In the genomic region with DNA sequence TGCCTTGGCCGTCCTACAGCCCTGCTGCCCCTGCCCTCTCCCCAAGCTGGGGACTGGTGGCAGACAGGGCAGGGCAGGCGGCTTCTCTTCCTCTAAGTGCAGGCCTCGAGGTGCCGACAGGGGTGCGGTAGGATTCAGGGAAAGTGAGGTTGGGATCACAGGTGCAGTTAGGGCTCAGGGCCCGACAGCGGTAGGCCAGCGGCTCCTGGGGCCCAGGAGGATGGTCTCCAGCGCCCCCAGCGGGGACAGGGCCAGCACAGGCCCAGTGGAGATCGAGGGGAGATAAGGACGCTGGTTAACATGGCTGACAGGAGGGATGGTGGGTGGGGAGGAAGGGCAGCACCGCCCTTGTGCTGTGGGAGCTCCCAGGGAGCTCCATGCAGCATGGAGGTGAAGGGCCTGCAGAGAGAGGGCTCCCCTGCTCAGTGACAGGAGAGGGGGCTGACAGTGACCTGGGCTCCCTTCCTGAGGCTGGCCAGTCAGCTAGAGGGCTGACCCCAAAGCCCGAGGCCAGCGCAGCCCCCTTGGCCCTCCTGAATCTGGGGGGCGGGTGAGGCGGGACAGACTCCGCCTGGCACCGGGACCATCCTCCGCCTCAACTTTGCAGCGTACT, we compare ENCODE assay signal across 8 cellular contexts. TPM values are rescaled to one million over a fixed set of nuclear protein-coding genes. Genes with fewer than 3 reads are reported as not detected.
A peak's percentile ranks its signal among the peaks of the same experiment; 100 is the strongest.
DNase-seq lines count a peak whose midpoint lies in the region; ATAC-seq, FAIRE-seq and TF ChIP-seq lines count a peak whose summit lies in the region.

No MANE protein-coding gene starts in this region.

- H2AFZ ChIP-seq in MM.1S (ENCODE audit: low read length): no peak overlapping the region

- H3K4me3 ChIP-seq in DOHH2 (ENCODE audit: low read length): no peak overlapping the region
- H3K4me3 ChIP-seq in MM.1S (ENCODE audit: low read length): no peak overlapping the region

- no peaks in the 10 kb centered on the region for H3K36me3 ChIP-seq in DOHH2 (ENCODE audit: control insufficient read depth, low read length)
- no peaks in the 10 kb centered on the region for H3K36me3 ChIP-seq in MM.1S (replicated peaks; ENCODE audit: insufficient read depth, low read length)

- no peak for FAIRE-seq in H54 (lab: Jason Lieb, UNC)

- H3K9me3 Mint-ChIP-seq in stimulated activated effector memory CD8-positive, alpha-beta T cell treated with anti-CD3 and anti-CD28 coated beads, Interleukin-12 subunit alpha, Interleukin-12 subunit beta, amount 100 ng/mL, for 72 hours: no peaks in the 10 kb centered on the region

- no peaks in the 10 kb centered on the region for H3F3A ChIP-seq in DOHH2 (ENCODE audit: control insufficient read depth, insufficient read depth)
- H3F3A ChIP-seq in MM.1S (ENCODE audit: insufficient read depth, low read length): peaks cover 8% of the 10 kb centered on the region; the same call in 1 of the 2 replicates

- peaks cover 58% of the 10 kb centered on the region for H3K4me1 Mint-ChIP-seq in stimulated activated effector memory CD8-positive, alpha-beta T cell treated with anti-CD3 and anti-CD28 coated beads, Interleukin-12 subunit alpha, Interleukin-12 subunit beta, amount 100 ng/mL, for 72 hours

- DNase-seq in MM.1S: no peak
- DNase-seq in activated CD4-positive, alpha-beta T cell treated with anti-CD3 and anti-CD28 coated beads, Interleukin-2, amount 50 U/mL, for 48 hours: peak; percentile 54 to 58
- peak; percentile 61 for DNase-seq in left ventricle myocardium superior
- DNase-seq in stimulated activated effector memory CD8-positive, alpha-beta T cell treated with anti-CD3 and anti-CD28 coated beads, Interleukin-12 subunit alpha, Interleukin-12 subunit beta, amount 100 ng/mL, for 72 hours (ENCODE audit: low spot score in 2 of 2): peak in 1 of 2 donors; percentile 61
- DNase-seq in H54 (ENCODE audit: insufficient read length, low spot score): no peak
- DNase-seq in NCI-H187 treated with DMSO at 0.1 percent for 48 hours (lab: John Stamatoyannopoulos, UW): no peak

- H3K36me3 Mint-ChIP-seq in stimulated activated effector memory CD8-positive, alpha-beta T cell treated with anti-CD3 and anti-CD28 coated beads, Interleukin-12 subunit alpha, Interleukin-12 subunit beta, amount 100 ng/mL, for 72 hours: peaks cover 50% of the 10 kb centered on the region

- H3K27me3 ChIP-seq in DOHH2 (ENCODE audit: control insufficient read depth, low read length) (peaks cover 40% of the 10 kb centered on the region), MM.1S (replicated peaks; ENCODE audit: insufficient read depth, low read length) (peaks cover 10% of the 10 kb centered on the region; the same call in 1 of the 2 replicates)

- H3K9me2 ChIP-seq in DOHH2 (replicated peaks; ENCODE audit: control insufficient read depth, low read length) (no peaks in the 10 kb centered on the region), MM.1S (replicated peaks; ENCODE audit: insufficient read depth, low read length) (no peaks in the 10 kb centered on the region)

- peak overlapping the region; percentile 81 for H3K4me3 Mint-ChIP-seq in stimulated activated effector memory CD8-positive, alpha-beta T cell treated with anti-CD3 and anti-CD28 coated beads, Interleukin-12 subunit alpha, Interleukin-12 subunit beta, amount 100 ng/mL, for 72 hours

- H3K27ac Mint-ChIP-seq in stimulated activated effector memory CD8-positive, alpha-beta T cell treated with anti-CD3 and anti-CD28 coated beads, Interleukin-12 subunit alpha, Interleukin-12 subunit beta, amount 100 ng/mL, for 72 hours: peak overlapping the region; percentile 100

- H3K27ac ChIP-seq in DOHH2 (ENCODE audit: low read depth, low read length): no peak overlapping the region
- no peak overlapping the region for H3K27ac ChIP-seq in MM.1S (ENCODE audit: low read length)

- intact Hi-C loops in left ventricle myocardium superior (cut with micrococcal nuclease): no loop called here

- H4K20me1 ChIP-seq in DOHH2 (ENCODE audit: control insufficient read depth, insufficient read depth, low read depth, low read length) (no peaks in the 10 kb centered on the region), MM.1S (ENCODE audit: insufficient read depth, low read length) (no peaks in the 10 kb centered on the region)

- no peak for TF ChIP-seq POLR2A in H54 (IDR thresholded peaks at IDR 0.05; ENCODE audit: low read depth, low read length)

- H3K4me1 ChIP-seq in DOHH2 (ENCODE audit: control insufficient read depth, low read length) (peaks cover 54% of the 10 kb centered on the region), MM.1S (ENCODE audit: low read length) (peaks cover 17% of the 10 kb centered on the region; the same call in 1 of the 2 replicates)

- no peaks in the 10 kb centered on the region for H3K79me2 ChIP-seq in DOHH2 (ENCODE audit: control insufficient read depth, low read length)
- peaks cover 16% of the 10 kb centered on the region for H3K79me2 ChIP-seq in MM.1S (ENCODE audit: low read length)

- TF ChIP-seq CTCF in DOHH2 (IDR thresholded peaks at IDR 0.05; ENCODE audit: low read depth, low read length, poor library complexity, severe bottlenecking): peak; percentile 66
- TF ChIP-seq CTCF in MM.1S (IDR thresholded peaks at IDR 0.05; ENCODE audit: low read length): peak; percentile 17; the same call in 1 of the 2 replicates

- peak overlapping the region; percentile 87 for H3K4me2 ChIP-seq in DOHH2 (ENCODE audit: low read length)
- H3K4me2 ChIP-seq in MM.1S (ENCODE audit: low read depth, low read length): no peak overlapping the region

- H3K9me3 ChIP-seq in DOHH2 (ENCODE audit: control insufficient read depth, insufficient read depth, low read length) (no peaks in the 10 kb centered on the region), MM.1S (replicated peaks; ENCODE audit: insufficient read depth, low read length) (no peaks in the 10 kb centered on the region)

- no peak overlapping the region for H3K9ac ChIP-seq in MM.1S (ENCODE audit: low read length)

- ATAC-seq in left ventricle myocardium superior (no peak), HG03469 (IDR thresholded peaks at IDR 0.05; ENCODE audit: unreplicated experiment) (no peak)
- ATAC-seq in stimulated activated effector memory CD8-positive, alpha-beta T cell treated with anti-CD3 and anti-CD28 coated beads, Interleukin-12 subunit alpha, Interleukin-12 subunit beta, amount 100 ng/mL, for 72 hours: no peak

RNA-seq across cellular contexts. Expression of gene CRIP1, which starts 0.9 kb away (rescaled TPM):
- total RNA-seq in left ventricle myocardium superior: 59.4 TPM

RNA-seq across cellular contexts. Expression of gene TEDC1, which starts 5.2 kb away (rescaled TPM):
- 5.1 TPM for total RNA-seq in left ventricle myocardium superior

RNA-seq across cellular contexts. Expression of gene CRIP2, which starts 11.2 kb away (rescaled TPM):
- total RNA-seq in left ventricle myocardium superior: 1,036 TPM

RNA-seq across cellular contexts. Expression of gene TMEM121, which starts 40.6 kb away (rescaled TPM):
- 4.0 TPM for total RNA-seq in left ventricle myocardium superior

Comparison
In these comparisons a context has a peak if more than half of its experiments do, and no peak if none do; other contexts are left out.
1. DNase-seq: peak in activated CD4-positive, alpha-beta T cell treated with anti-CD3 and anti-CD28 coated beads, Interleukin-2, amount 50 U/mL, for 48 hours (2 of 2) and left ventricle myocardium superior (single experiment); none in MM.1S (single experiment), H54 (single experiment) and NCI-H187 treated with DMSO at 0.1 percent for 48 hours (single experiment).